ENCODE assay signal across 12 cellular contexts in the genomic region with DNA sequence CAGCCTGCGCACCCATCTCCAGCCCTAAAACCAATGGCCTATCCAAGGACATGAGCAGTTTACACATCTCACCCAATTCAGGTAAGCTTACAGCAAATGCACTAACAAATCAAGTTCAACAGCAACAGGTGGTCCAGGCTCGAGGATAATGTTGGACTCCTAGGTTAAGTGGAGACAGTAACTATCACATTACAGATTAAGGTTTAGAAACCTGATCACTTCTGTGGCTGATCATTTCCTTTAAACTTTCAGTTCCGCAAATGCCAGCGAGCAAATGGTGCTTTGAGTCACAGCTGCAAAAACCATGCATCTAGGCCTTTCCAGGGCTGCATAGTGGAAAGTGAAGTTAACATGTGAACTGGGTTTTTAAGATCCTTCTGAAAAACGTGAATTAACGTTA.
DNase-seq lines count a peak whose midpoint lies in the region; ATAC-seq, FAIRE-seq and TF ChIP-seq lines count a peak whose summit lies in the region.
"Had no signal": no experiment of that assay in that cellular context is flagged by ENCODE, and none has a peak within 500 bp of the region (broad histone marks: within the 10 kb centered on the region; RNA-seq: fewer than 3 reads in every experiment).

No MANE protein-coding gene starts in this region.

- peak; percentile 75 for ATAC-seq in GM19438 (IDR thresholded peaks at IDR 0.05; ENCODE audit: low read depth, unreplicated experiment)
- peak; percentile 85 for ATAC-seq in HG02970 (IDR thresholded peaks at IDR 0.05; ENCODE audit: low FRiP score, unreplicated experiment)
- ATAC-seq in activated T-helper 17 cell treated with anti-CD3 and anti-CD28 coated beads, Interleukin-2, amount 50 U/mL, for 72 hours (replicated peaks), result no peak
- ATAC-seq: PC-3 had no signal

- H3K4me3 Mint-ChIP-seq in activated T-helper 17 cell treated with anti-CD3 and anti-CD28 coated beads, Interleukin-2, amount 50 U/mL, for 72 hours, result no peak overlapping the region

- H3K36me3 Mint-ChIP-seq in activated T-helper 17 cell treated with anti-CD3 and anti-CD28 coated beads, Interleukin-2, amount 50 U/mL, for 72 hours (ENCODE audit: low read depth), result peaks cover 1% of the 10 kb centered on the region

- H3K27me3 Mint-ChIP-seq in activated T-helper 17 cell treated with anti-CD3 and anti-CD28 coated beads, Interleukin-2, amount 50 U/mL, for 72 hours, result peaks cover under 1% of the 10 kb centered on the region

- no peaks in the 10 kb centered on the region for H3K9me3 Mint-ChIP-seq in activated T-helper 17 cell treated with anti-CD3 and anti-CD28 coated beads, Interleukin-2, amount 50 U/mL, for 72 hours

- H3K4me1 Mint-ChIP-seq in activated T-helper 17 cell treated with anti-CD3 and anti-CD28 coated beads, Interleukin-2, amount 50 U/mL, for 72 hours, result no peaks in the 10 kb centered on the region

- FAIRE-seq in GM12892 (lab: Jason Lieb, UNC) (no peak), H54 (lab: Jason Lieb, UNC) (no peak)
- FAIRE-seq: keratinocyte had no signal

- H3K27ac Mint-ChIP-seq in activated T-helper 17 cell treated with anti-CD3 and anti-CD28 coated beads, Interleukin-2, amount 50 U/mL, for 72 hours, result no peak overlapping the region

- TF ChIP-seq POLR2A in GM12892 (IDR thresholded peaks at IDR 0.05; ENCODE audit: low read depth, low read length), result no peak
- TF ChIP-seq POLR2A in H54 (IDR thresholded peaks at IDR 0.05; ENCODE audit: low read depth, low read length), result no peak

- DNase-seq in GM12892 (ENCODE audit: insufficient read length), result peak; percentile 18
- DNase-seq in NCI-H524 (lab: John Stamatoyannopoulos, UW), result peak; percentile 20 to 74
- no peak for DNase-seq in H54 (ENCODE audit: insufficient read length, low spot score)
- DNase-seq in COLO668 (lab: John Stamatoyannopoulos, UW; ENCODE audit: unreplicated experiment), result no peak
- no peak for DNase-seq in 8988T
- DNase-seq: caudate nucleus, PC-3, stomach had no signal

Comparison
In these comparisons a context has a peak if more than half of its experiments do, and no peak if none do; other contexts are left out.
1. DNase-seq: peak in GM12892 (single experiment) and NCI-H524 (2 of 2); none in H54 (single experiment), COLO668 (single experiment) and 8988T (single experiment).